Comparison of ENCODE assay signal across 9 cellular contexts in genomic region chr6:53734473-53735299, GRCh38.
DNase-seq lines count a peak whose midpoint lies in the region; ATAC-seq and TF ChIP-seq lines count a peak whose summit lies in the region.
"Had no signal": no experiment of that assay in that cellular context is flagged by ENCODE, and none has a peak within 500 bp of the region (broad histone marks: within the 10 kb centered on the region; RNA-seq: fewer than 3 reads in every experiment).

No MANE protein-coding gene starts in this region.

- DNase-seq in A673 (ENCODE audit: low spot score) (peak; percentile 64), GM04503 (ENCODE audit: low read depth) (peak; percentile 59), KG1 (lab: John Stamatoyannopoulos, UW) (peak; percentile 27), glomerular endothelial cell (ENCODE audit: extremely low read depth, low read depth, low spot score) (peak; percentile 77), neuronal stem cell (ENCODE audit: low spot score) (no peak)
- DNase-seq in T-helper 2 cell treated with Interferon-gamma antibody and Interleukin-4, amounts not matched to agents 5 μg/mL and 100 μg/mL, for 36 hours (ENCODE audit: low spot score), result peak; percentile 48
- no peak for DNase-seq in stimulated activated effector memory CD8-positive, alpha-beta T cell treated with anti-CD3 and anti-CD28 coated beads, Interleukin-12 subunit alpha, Interleukin-12 subunit beta, amount 100 ng/mL, for 72 hours (ENCODE audit: low spot score in 2 of 2)
- no peak for DNase-seq in effector CD4-positive, alpha-beta T cell

- H3K27me3 Mint-ChIP-seq in T-helper 2 cell treated with Interferon-gamma antibody and Interleukin-4, amounts not matched to agents 5 μg/mL and 100 μg/mL, for 36 hours (ENCODE audit: low read depth), result no peaks in the 10 kb centered on the region

- no peak overlapping the region for H2BK15ac ChIP-seq in neuronal stem cell (ENCODE audit: low read length)

- intact Hi-C loops in A673 (cut with micrococcal nuclease; ENCODE audit: unreplicated experiment), result no loop called here

- no peak overlapping the region for H3K4ac ChIP-seq in neuronal stem cell (ENCODE audit: low read length)

- H3K4me3 Mint-ChIP-seq in T-helper 2 cell treated with Interferon-gamma antibody and Interleukin-4, amounts not matched to agents 5 μg/mL and 100 μg/mL, for 36 hours, result peak overlapping the region; percentile 67
- peak overlapping the region; percentile 35 for H3K4me3 Mint-ChIP-seq in stimulated activated effector memory CD8-positive, alpha-beta T cell treated with anti-CD3 and anti-CD28 coated beads, Interleukin-12 subunit alpha, Interleukin-12 subunit beta, amount 100 ng/mL, for 72 hours

- no peak overlapping the region for H2BK12ac ChIP-seq in neuronal stem cell (ENCODE audit: low read length)

- no peak overlapping the region for H3K4me3 ChIP-seq in A673 (ENCODE audit: low read depth, low read length, poor library complexity, severe bottlenecking)
- no peak overlapping the region for H3K4me3 ChIP-seq in neuronal stem cell (ENCODE audit: low read length in 2 of 2)

- no peak overlapping the region for H3K23ac ChIP-seq in neuronal stem cell (ENCODE audit: low read depth, low read length, poor library complexity)

- peaks cover 45% of the 10 kb centered on the region for H3K4me1 Mint-ChIP-seq in T-helper 2 cell treated with Interferon-gamma antibody and Interleukin-4, amounts not matched to agents 5 μg/mL and 100 μg/mL, for 36 hours (ENCODE audit: low read depth)
- peaks cover 32% of the 10 kb centered on the region for H3K4me1 Mint-ChIP-seq in stimulated activated effector memory CD8-positive, alpha-beta T cell treated with anti-CD3 and anti-CD28 coated beads, Interleukin-12 subunit alpha, Interleukin-12 subunit beta, amount 100 ng/mL, for 72 hours

- H3K9me3 Mint-ChIP-seq in T-helper 2 cell treated with Interferon-gamma antibody and Interleukin-4, amounts not matched to agents 5 μg/mL and 100 μg/mL, for 36 hours, result peaks cover 3% of the 10 kb centered on the region
- no peaks in the 10 kb centered on the region for H3K9me3 Mint-ChIP-seq in stimulated activated effector memory CD8-positive, alpha-beta T cell treated with anti-CD3 and anti-CD28 coated beads, Interleukin-12 subunit alpha, Interleukin-12 subunit beta, amount 100 ng/mL, for 72 hours

- no peaks in the 10 kb centered on the region for H3K79me1 ChIP-seq in neuronal stem cell (ENCODE audit: low read depth, low read length)

- POLR2A ChIA-PET in A673 (lab: Charles Lee; ENCODE audit: low non-redundant PET), result no interaction called here

- no peak overlapping the region for H2AFZ ChIP-seq in neuronal stem cell (ENCODE audit: low read length)

- no peak overlapping the region for H2AK5ac ChIP-seq in neuronal stem cell (ENCODE audit: low read depth, low read length)

- peak; percentile 80 for TF ChIP-seq CTCF in A673 (conservative IDR thresholded peaks at IDR 0.05; ENCODE audit: low read depth, low read length)

- H3K36me3 Mint-ChIP-seq in T-helper 2 cell treated with Interferon-gamma antibody and Interleukin-4, amounts not matched to agents 5 μg/mL and 100 μg/mL, for 36 hours (ENCODE audit: low read depth), result peaks cover 4% of the 10 kb centered on the region
- no peaks in the 10 kb centered on the region for H3K36me3 Mint-ChIP-seq in stimulated activated effector memory CD8-positive, alpha-beta T cell treated with anti-CD3 and anti-CD28 coated beads, Interleukin-12 subunit alpha, Interleukin-12 subunit beta, amount 100 ng/mL, for 72 hours

- H4K91ac ChIP-seq in neuronal stem cell (ENCODE audit: low read depth, low read length, poor library complexity), result no peak overlapping the region

- H3K18ac ChIP-seq in neuronal stem cell (ENCODE audit: low read length), result no peak overlapping the region

- no peaks in the 10 kb centered on the region for H3K9me3 ChIP-seq in A673 (ENCODE audit: low read depth, low read length, poor library complexity, severe bottlenecking)
- no peaks in the 10 kb centered on the region for H3K9me3 ChIP-seq in neuronal stem cell (replicated peaks in 1 of 2; ENCODE audit: control insufficient read depth in 2 of 2, insufficient read depth in 1 of 2, low read depth in 1 of 2, low read length in 2 of 2)

- H3K36me3 ChIP-seq in A673 (ENCODE audit: insufficient read depth, low read length, poor library complexity, severe bottlenecking) (no peaks in the 10 kb centered on the region), neuronal stem cell (replicated peaks in 1 of 2; ENCODE audit: control insufficient read depth in 2 of 2, insufficient read depth in 2 of 2, low read length in 2 of 2) (no peaks in the 10 kb centered on the region)

- H3K4me1 ChIP-seq in A673 (ENCODE audit: insufficient read depth, low read length, poor library complexity, severe bottlenecking) (no peaks in the 10 kb centered on the region), neuronal stem cell (ENCODE audit: control insufficient read depth in 2 of 2, insufficient read depth in 1 of 2, low read depth in 1 of 2, low read length in 2 of 2) (peaks cover 0 to 7% of the 10 kb centered on the region in 2 donors)

- no peaks in the 10 kb centered on the region for H3K27me3 ChIP-seq in A673 (replicated peaks; ENCODE audit: insufficient read depth, low read depth, low read length, poor library complexity)
- H3K27me3 ChIP-seq in neuronal stem cell (ENCODE audit: control insufficient read depth in 3 of 3, insufficient read depth in 3 of 3, low read depth in 1 of 3, low read length in 3 of 3), result no peaks in the 10 kb centered on the region

- CTCF ChIA-PET in A673 (lab: Charles Lee), result interaction anchor here (0.5 to 1.6 kb wide), 9 partner anchors 9 to 324 kb away, joined by 3 to 9 read pairs (median 3); no protein-coding TSS in a partner anchor

- peak; percentile 80 for ATAC-seq in stimulated activated effector memory CD8-positive, alpha-beta T cell treated with anti-CD3 and anti-CD28 coated beads, Interleukin-12 subunit alpha, Interleukin-12 subunit beta, amount 100 ng/mL, for 72 hours

- no peak overlapping the region for H2BK5ac ChIP-seq in neuronal stem cell (ENCODE audit: low read length)

- no TSS peak for BruUV-seq in A673 (replicated peaks; lab: Mats Ljungman, UMichigan)

- H3K27ac Mint-ChIP-seq in T-helper 2 cell treated with Interferon-gamma antibody and Interleukin-4, amounts not matched to agents 5 μg/mL and 100 μg/mL, for 36 hours, result peak overlapping the region; percentile 26
- H3K27ac Mint-ChIP-seq in stimulated activated effector memory CD8-positive, alpha-beta T cell treated with anti-CD3 and anti-CD28 coated beads, Interleukin-12 subunit alpha, Interleukin-12 subunit beta, amount 100 ng/mL, for 72 hours, result no peak overlapping the region

- H3K9ac ChIP-seq in neuronal stem cell (ENCODE audit: low read depth, low read length, poor library complexity), result no peak overlapping the region

- H3K27ac ChIP-seq in A673 (ENCODE audit: low read depth, low read length, poor library complexity, severe bottlenecking) (no peak overlapping the region), neuronal stem cell (replicated peaks; ENCODE audit: low read length) (no peak overlapping the region)
- H3K27ac ChIP-seq: HL-60 had no signal

- WGBS in neuronal stem cell (ENCODE audit: extremely low coverage in 2 of 2, insufficient read length in 2 of 2, insufficient replicate concordance in 1 of 2), 2 donors, result no CpG with 5 or more reads among the region's 13 CpGs

- H3K4me2 ChIP-seq in neuronal stem cell (ENCODE audit: insufficient read depth, low read length, poor library complexity, severe bottlenecking), result no peak overlapping the region

- no peak overlapping the region for H3K14ac ChIP-seq in neuronal stem cell (ENCODE audit: low read length)

- no peak overlapping the region for H2BK120ac ChIP-seq in neuronal stem cell (ENCODE audit: low read depth, low read length)

- H4K8ac ChIP-seq in neuronal stem cell (ENCODE audit: low read depth, low read length), result no peak overlapping the region

Comparison
In these comparisons a context has a peak if more than half of its experiments do, and no peak if none do; other contexts are left out.
1. DNase-seq: peak in A673 (single experiment), GM04503 (single experiment), KG1 (single experiment), T-helper 2 cell treated with Interferon-gamma antibody and Interleukin-4, amounts not matched to agents 5 μg/mL and 100 μg/mL, for 36 hours (single experiment) and glomerular endothelial cell (single experiment); none in stimulated activated effector memory CD8-positive, alpha-beta T cell treated with anti-CD3 and anti-CD28 coated beads, Interleukin-12 subunit alpha, Interleukin-12 subunit beta, amount 100 ng/mL, for 72 hours (0 of 2), neuronal stem cell (single experiment) and effector CD4-positive, alpha-beta T cell (single experiment).